In genomic region chr4:186416451-186417060, GRCh38 we compare ENCODE assay signal across 1 cellular context.
TF ChIP-seq lines count a peak whose summit lies in the region.

No MANE protein-coding gene starts in this region.

TF ChIP-seq in GM23338, 12 proteins besides CTCF, POLR2A, EP300 and RAD21 (continued from another document):
- TF ChIP-seq REST (IDR thresholded peaks at IDR 0.05; ENCODE audit: unreplicated experiment), result no peak
